ENCODE assay signal across 22 cellular contexts in the genomic region with DNA sequence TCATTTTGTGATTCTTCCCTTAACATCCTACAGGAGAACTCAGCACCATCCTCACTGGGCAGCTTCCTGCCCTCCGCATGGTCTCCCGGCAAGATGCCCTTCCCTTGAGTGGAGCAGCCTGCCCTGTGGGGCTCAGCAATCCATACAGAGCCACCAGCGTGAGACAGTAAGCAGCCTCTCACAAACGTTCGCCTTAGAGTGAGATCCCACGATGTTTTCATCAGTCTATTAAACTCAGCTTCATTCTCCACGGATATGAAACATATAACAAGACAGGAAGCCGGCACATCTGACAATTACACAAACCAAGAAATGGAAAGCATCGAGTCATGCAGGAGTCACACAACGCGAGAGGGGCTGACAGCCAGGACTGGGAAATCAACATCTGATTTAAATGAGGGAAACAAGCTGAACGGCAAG.
A peak's percentile ranks its signal among the peaks of the same experiment; 100 is the strongest.
DNase-seq lines count a peak whose midpoint lies in the region; ATAC-seq and TF ChIP-seq lines count a peak whose summit lies in the region.
"Had no signal": no experiment of that assay in that cellular context is flagged by ENCODE, and none has a peak within 500 bp of the region (broad histone marks: within the 10 kb centered on the region; RNA-seq: fewer than 3 reads in every experiment).

No MANE protein-coding gene starts in this region.

- TF ChIP-seq CTCF in astrocyte of the cerebellum (IDR thresholded peaks at IDR 0.05; ENCODE audit: low read depth, low read length, missing control alignments) (no peak), foreskin fibroblast (IDR thresholded peaks at IDR 0.05; ENCODE audit: low read depth, low read length) (no peak), A673 (conservative IDR thresholded peaks at IDR 0.05; ENCODE audit: low read depth, low read length) (no peak), GM13976 (IDR thresholded peaks at IDR 0.05; ENCODE audit: borderline replicate concordance, control extremely low read depth, extremely low read depth, insufficient read depth, missing control alignments) (no peak)

- peaks cover 23% of the 10 kb centered on the region for H3K9me3 ChIP-seq in A673 (ENCODE audit: low read depth, low read length, poor library complexity, severe bottlenecking)
- H3K9me3 ChIP-seq: heart right ventricle, transverse colon had no signal

- BruUV-seq in A673 (replicated peaks; lab: Mats Ljungman, UMichigan): no TSS peak

- in situ Hi-C loops in astrocyte of the cerebellum (cut with HindIII; ENCODE audit: low sequenced_read_pairs): no loop called here
- in situ Hi-C loops in GM13976 (cut with MboI; ENCODE audit: low sequenced_read_pairs, unreplicated experiment): no loop called here

- H3K27me3 ChIP-seq in A673 (replicated peaks; ENCODE audit: insufficient read depth, low read depth, low read length, poor library complexity): no peaks in the 10 kb centered on the region
- H3K27me3 ChIP-seq: transverse colon had no signal

- no peak for ATAC-seq in HG03108 (IDR thresholded peaks at IDR 0.05; ENCODE audit: unreplicated experiment)
- ATAC-seq: activated CD4-positive, CD25-positive, alpha-beta regulatory T cell treated with anti-CD3 and anti-CD28 coated beads, Interleukin-2, amount 50 U/mL, for 24 hours; heart right ventricle; naive thymus-derived CD8-positive, alpha-beta T cell; stimulated activated memory B cell treated with anti-CD40 and anti-IgM and Interleukin-4, amounts not matched to agents 10 μg/mL and 1 μg/mL and 100 μg/mL, for 72 hours; T-helper 17 cell had no signal

- POLR2A ChIA-PET in A673 (lab: Charles Lee; ENCODE audit: low non-redundant PET): no interaction called here

- DNase-seq in HS-5 (ENCODE audit: low read depth) (peak; percentile 75), astrocyte of the cerebellum (ENCODE audit: low read depth) (peak; percentile 20), foreskin fibroblast (peak; percentile 75 to 77), skeletal muscle cell (ENCODE audit: low read depth) (no peak), A673 (ENCODE audit: low spot score) (no peak), GM13976 (ENCODE audit: low spot score) (no peak), NCI-H2196 treated with DMSO at 0.1 percent for 48 hours (lab: John Stamatoyannopoulos, UW; ENCODE audit: unreplicated experiment) (no peak)
- DNase-seq: activated effector memory CD4-positive, alpha-beta T cell treated with Interleukin-2 at 50 U/mL for 16 hours; C1 segment of cervical spinal cord; cortex of kidney; DMS153; HCEC 1CT; heart right ventricle; naive thymus-derived CD8-positive, alpha-beta T cell; NCI-H187 treated with DMSO at 0.1 percent for 48 hours; NCI-H510A; SHP77 treated with DMSO at 0.1 percent for 48 hours; T-helper 17 cell; transverse colon had no signal

- H3K36me3 ChIP-seq in A673 (ENCODE audit: insufficient read depth, low read length, poor library complexity, severe bottlenecking): no peaks in the 10 kb centered on the region
- H3K36me3 ChIP-seq: heart right ventricle, transverse colon had no signal

- no peaks in the 10 kb centered on the region for H3K4me1 ChIP-seq in A673 (ENCODE audit: insufficient read depth, low read length, poor library complexity, severe bottlenecking)
- H3K4me1 ChIP-seq: heart right ventricle, transverse colon had no signal

- intact Hi-C loops in A673 (cut with micrococcal nuclease; ENCODE audit: unreplicated experiment): no loop called here

- CTCF ChIA-PET in A673 (lab: Charles Lee): no interaction called here

- H3K4me3 ChIP-seq in astrocyte of the cerebellum (ENCODE audit: low read depth, low read length) (no peak overlapping the region), foreskin fibroblast (ENCODE audit: low read depth in 1 of 2, low read length in 2 of 2) (peak overlapping the region; percentile 29 to 49), skeletal muscle cell (ENCODE audit: low read depth, low read length) (peak overlapping the region; percentile 15), A673 (ENCODE audit: low read depth, low read length, poor library complexity, severe bottlenecking) (no peak overlapping the region)
- H3K4me3 ChIP-seq: heart right ventricle, transverse colon had no signal

- no peak overlapping the region for H3K27ac ChIP-seq in A673 (ENCODE audit: low read depth, low read length, poor library complexity, severe bottlenecking)
- H3K27ac ChIP-seq: heart right ventricle, transverse colon had no signal

Comparison
In these comparisons a context has a peak if more than half of its experiments do, and no peak if none do; other contexts are left out.
1. DNase-seq: peak in HS-5 (single experiment), astrocyte of the cerebellum (single experiment) and foreskin fibroblast (2 of 2); none in skeletal muscle cell (single experiment), A673 (single experiment), GM13976 (single experiment) and NCI-H2196 treated with DMSO at 0.1 percent for 48 hours (single experiment).
2. H3K4me3 ChIP-seq: peak in foreskin fibroblast (2 of 2) and skeletal muscle cell (single experiment); none in astrocyte of the cerebellum (single experiment) and A673 (single experiment).